ENCODE assay signal across 8 cellular contexts in the genomic region with DNA sequence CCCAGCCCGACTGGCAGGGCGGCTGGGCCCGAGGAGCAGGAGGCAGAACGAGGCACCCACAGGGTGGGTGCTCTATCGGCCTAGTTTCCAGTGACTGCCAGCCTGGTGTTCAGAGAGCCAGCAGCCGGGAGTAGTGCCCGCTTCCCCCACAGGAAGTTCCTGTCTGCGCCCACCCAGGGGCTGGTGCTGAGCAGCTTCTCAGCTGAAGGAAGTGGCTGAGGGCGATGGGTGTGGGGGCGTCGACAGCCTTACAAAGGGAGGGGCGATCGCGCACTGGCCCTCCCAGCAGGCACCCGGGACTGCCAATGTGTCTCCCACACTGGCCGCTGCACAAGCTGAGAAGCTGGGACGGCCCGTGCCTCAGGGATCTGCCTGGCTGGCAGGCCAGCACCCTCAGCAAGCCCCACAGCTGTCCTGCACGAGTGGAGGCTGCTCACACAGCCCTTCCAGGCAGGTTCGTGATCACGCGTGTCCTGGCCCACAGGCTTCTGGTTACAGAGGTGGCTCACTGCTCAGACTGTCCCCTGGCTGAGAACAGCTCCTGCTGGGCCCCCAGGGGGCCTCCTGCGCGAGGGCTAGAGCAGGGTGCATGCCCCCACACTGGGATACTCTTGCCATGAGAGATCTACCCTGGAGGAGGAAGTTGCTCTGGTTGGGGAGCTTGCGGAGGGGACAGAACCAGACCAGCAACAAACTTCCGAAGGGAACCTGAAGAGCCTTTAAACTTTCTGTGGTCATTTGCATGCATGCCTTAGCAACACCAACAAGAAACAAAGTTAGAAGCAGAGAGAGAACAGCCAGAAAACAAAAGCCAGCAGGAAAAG. TPM values are rescaled to one million over a fixed set of nuclear protein-coding genes. Genes with fewer than 3 reads are reported as not detected.
DNase-seq lines count a peak whose midpoint lies in the region; ATAC-seq and TF ChIP-seq lines count a peak whose summit lies in the region.

No MANE protein-coding gene starts in this region.

- ATAC-seq in GM19324 (IDR thresholded peaks at IDR 0.05; ENCODE audit: low FRiP score, unreplicated experiment) (no peak), HG03045 (IDR thresholded peaks at IDR 0.05; ENCODE audit: unreplicated experiment) (no peak)

- H3K9me3 Mint-ChIP-seq in glutamatergic neuron (ENCODE audit: unreplicated experiment): peaks cover 4% of the 10 kb centered on the region

- TF ChIP-seq CTCF in glutamatergic neuron (IDR thresholded peaks at IDR 0.05; ENCODE audit: partially characterized antibody, unreplicated experiment): no peak

- H3K4me1 Mint-ChIP-seq in glutamatergic neuron (ENCODE audit: low read depth, unreplicated experiment): peaks cover 8% of the 10 kb centered on the region

- DNase-seq in Kasumi-1 (lab: John Stamatoyannopoulos, UW) (peak; percentile 96 to 97), glutamatergic neuron (no peak), dedifferentiated amniotic fluid mesenchymal stem cell (ENCODE audit: extremely low spot score) (no peak), NCI-H2196 (lab: John Stamatoyannopoulos, UW; ENCODE audit: unreplicated experiment) (no peak)
- DNase-seq in activated CD8-positive, alpha-beta memory T cell treated with anti-CD3 and anti-CD28 coated beads, Interleukin-2, amount 50 U/mL, for 48 hours: peak; percentile 87
- peak; percentile 59 to 64 for DNase-seq in stimulated activated CD4-positive, alpha-beta T cell treated with anti-CD3 and anti-CD28 coated beads, Interleukin-2, amount 100 ng/mL, for 48 hours

- peak overlapping the region; percentile 69 for H3K4me3 Mint-ChIP-seq in glutamatergic neuron (ENCODE audit: unreplicated experiment)

- no peak overlapping the region for H3K27ac Mint-ChIP-seq in glutamatergic neuron (ENCODE audit: unreplicated experiment)

- no peaks in the 10 kb centered on the region for H3K36me3 Mint-ChIP-seq in glutamatergic neuron (ENCODE audit: unreplicated experiment)

- H3K27me3 Mint-ChIP-seq in glutamatergic neuron (ENCODE audit: unreplicated experiment): peaks cover 3% of the 10 kb centered on the region

RNA-seq across cellular contexts. Expression of a gene that starts 2.5 kb away (rescaled TPM):
- total RNA-seq in glutamatergic neuron (ENCODE audit: unreplicated experiment): 26.5 TPM

RNA-seq across cellular contexts. Expression of a gene that starts 2.6 kb away (rescaled TPM):
- 32.4 TPM for total RNA-seq in glutamatergic neuron (ENCODE audit: unreplicated experiment)

RNA-seq across cellular contexts. Expression of a gene that starts 17.4 kb away (rescaled TPM):
- not detected for total RNA-seq in glutamatergic neuron (ENCODE audit: unreplicated experiment)

RNA-seq across cellular contexts. Expression of a gene that starts 40.8 kb away (rescaled TPM):
- 227 TPM for total RNA-seq in glutamatergic neuron (ENCODE audit: unreplicated experiment)

RNA-seq across cellular contexts. Expression of a gene that starts 52.8 kb away (rescaled TPM):
- total RNA-seq in glutamatergic neuron (ENCODE audit: unreplicated experiment): 28.7 TPM

Comparison
In these comparisons a context has a peak if more than half of its experiments do, and no peak if none do; other contexts are left out.
1. DNase-seq: peak in Kasumi-1 (2 of 2), activated CD8-positive, alpha-beta memory T cell treated with anti-CD3 and anti-CD28 coated beads, Interleukin-2, amount 50 U/mL, for 48 hours (single experiment) and stimulated activated CD4-positive, alpha-beta T cell treated with anti-CD3 and anti-CD28 coated beads, Interleukin-2, amount 100 ng/mL, for 48 hours (2 of 2); none in glutamatergic neuron (single experiment), dedifferentiated amniotic fluid mesenchymal stem cell (single experiment) and NCI-H2196 (single experiment).